ENCODE assay signal across 9 cellular contexts in genomic region chr5:158881076-158881880, GRCh38.
DNase-seq lines count a peak whose midpoint lies in the region; ATAC-seq and TF ChIP-seq lines count a peak whose summit lies in the region.
"Had no signal": no experiment of that assay in that cellular context is flagged by ENCODE, and none has a peak within 500 bp of the region (broad histone marks: within the 10 kb centered on the region; RNA-seq: fewer than 3 reads in every experiment).

No MANE protein-coding gene starts in this region.

- 44% methylated on average over 10 of the region's 10 CpGs for WGBS in HUES64

- peak; percentile 20 for DNase-seq in DMS79 treated with DMSO at 0.1 percent for 48 hours (lab: John Stamatoyannopoulos, UW)
- no peak for DNase-seq in DMS79 (lab: John Stamatoyannopoulos, UW)
- DNase-seq in adipocyte (ENCODE audit: low read depth): no peak
- DNase-seq in osteocyte (ENCODE audit: extremely low spot score, unreplicated experiment): no peak
- DNase-seq: pancreas had no signal

- H3K4me1 ChIP-seq in HUES64 (ENCODE audit: insufficient read depth, low read length) (peaks cover 30% of the 10 kb centered on the region), adipocyte (ENCODE audit: control insufficient read depth, insufficient read depth, low read length) (peaks cover 67% of the 10 kb centered on the region)

- H3K27ac ChIP-seq in HUES64 (ENCODE audit: low read depth, low read length): no peak overlapping the region

- peaks cover 14% of the 10 kb centered on the region for H3K36me3 Mint-ChIP-seq in osteocyte (ENCODE audit: unreplicated experiment)

- H3K9me3 Mint-ChIP-seq in osteocyte (ENCODE audit: unreplicated experiment): no peaks in the 10 kb centered on the region

- H3K4me3 Mint-ChIP-seq in osteocyte (ENCODE audit: unreplicated experiment): peak overlapping the region; percentile 11

- peak overlapping the region; percentile 82 for H3K27ac Mint-ChIP-seq in osteocyte (ENCODE audit: unreplicated experiment)

- H3K27me3 Mint-ChIP-seq in osteocyte (ENCODE audit: unreplicated experiment): no peaks in the 10 kb centered on the region

- H3K36me3 ChIP-seq in HUES64 (ENCODE audit: insufficient read depth, low read length) (no peaks in the 10 kb centered on the region), adipocyte (ENCODE audit: control insufficient read depth, insufficient read depth, low read length, severe bottlenecking) (peaks cover 17% of the 10 kb centered on the region)
- H3K36me3 ChIP-seq: pancreas had no signal

- H3K4me1 Mint-ChIP-seq in osteocyte (ENCODE audit: unreplicated experiment): peaks cover 71% of the 10 kb centered on the region

- H3K9ac ChIP-seq in HUES64 (ENCODE audit: low read depth, low read length) (0 out of 2 replicates have a peak overlapping the region, but pooled peaks have one; percentile 3), adipocyte (ENCODE audit: low read length) (peak overlapping the region; percentile 37)

- no peak overlapping the region for H3K4me3 ChIP-seq in HUES64 (ENCODE audit: low read length)
- no peak overlapping the region for H3K4me3 ChIP-seq in adipocyte (ENCODE audit: low read length)
- H3K4me3 ChIP-seq: pancreas had no signal

- TF ChIP-seq CTCF in osteocyte (IDR thresholded peaks at IDR 0.05): no peak

- ATAC-seq in HG02981 (IDR thresholded peaks at IDR 0.05; ENCODE audit: unreplicated experiment) (no peak), HG03469 (IDR thresholded peaks at IDR 0.05; ENCODE audit: unreplicated experiment) (no peak), HG02970 (IDR thresholded peaks at IDR 0.05; ENCODE audit: low FRiP score, unreplicated experiment) (no peak)

- H3K9me3 ChIP-seq in HUES64 (ENCODE audit: insufficient read depth, low read depth, low read length) (no peaks in the 10 kb centered on the region), adipocyte (ENCODE audit: control insufficient read depth, low read length) (no peaks in the 10 kb centered on the region)
- H3K9me3 ChIP-seq: pancreas had no signal

- no peaks in the 10 kb centered on the region for H3K27me3 ChIP-seq in HUES64 (ENCODE audit: insufficient read depth, low read length)
- no peaks in the 10 kb centered on the region for H3K27me3 ChIP-seq in adipocyte (replicated peaks; ENCODE audit: control insufficient read depth, insufficient read depth, low read length)
- H3K27me3 ChIP-seq: pancreas had no signal
